10 cellular contexts compared by ENCODE assay signal in genomic region chr18:9106094-9106493, GRCh38. TPM values are rescaled to one million over a fixed set of nuclear protein-coding genes. Genes with fewer than 3 reads are reported as not detected.
DNase-seq lines count a peak whose midpoint lies in the region; ATAC-seq, FAIRE-seq and TF ChIP-seq lines count a peak whose summit lies in the region.
"Had no signal": no experiment of that assay in that cellular context is flagged by ENCODE, and none has a peak within 500 bp of the region (broad histone marks: within the 10 kb centered on the region; RNA-seq: fewer than 3 reads in every experiment).

No MANE protein-coding gene starts in this region.

- no peak overlapping the region for H3K4me3 ChIP-seq in A549

- H3K4me1 ChIP-seq in A549, result peaks cover 52% of the 10 kb centered on the region

- WGBS in A549 (ENCODE audit: missing lambda C conversion rate), result 100% methylated on average over 1 of the region's 1 CpG

- peaks cover 83% of the 10 kb centered on the region for H3K4me1 Mint-ChIP-seq in HFFc6 (ENCODE audit: low read depth)
- H3K4me1 Mint-ChIP-seq in brain, result peaks cover 88% of the 10 kb centered on the region
- H3K4me1 Mint-ChIP-seq in memory B cell, result peaks cover 50% of the 10 kb centered on the region

- no peak for TF ChIP-seq RAD21 in A549 (conservative IDR thresholded peaks at IDR 0.05 in 1 of 2, IDR thresholded peaks at IDR 0.05 in 1 of 2)

- H3K4me2 ChIP-seq in A549, result peak overlapping the region; percentile 75

- H3K27ac Mint-ChIP-seq in HFFc6 (peak overlapping the region; percentile 65), brain (peak overlapping the region; percentile 18 to 99 (median 55)), memory B cell (peak overlapping the region; percentile 93)

- in situ Hi-C loops in GM13976 (cut with MboI; ENCODE audit: low sequenced_read_pairs, unreplicated experiment), result no loop called here

- ATAC-seq in A549 (no peak), memory B cell (ENCODE audit: low read depth) (no peak), GM19023 (IDR thresholded peaks at IDR 0.05; ENCODE audit: unreplicated experiment) (no peak)

- CTCF ChIA-PET in A549 (lab: Yijun Ruan, JAX), result no interaction called here

- TF ChIP-seq EP300 in A549 (IDR thresholded peaks at IDR 0.05), result no peak

- H3K27ac ChIP-seq in A549, result no peak overlapping the region

- peaks cover 30% of the 10 kb centered on the region for H3K36me3 Mint-ChIP-seq in HFFc6 (ENCODE audit: low read depth)
- H3K36me3 Mint-ChIP-seq in brain, result peaks cover 17% of the 10 kb centered on the region
- H3K36me3 Mint-ChIP-seq in memory B cell, result peaks cover 8% of the 10 kb centered on the region

- H3K4me3 Mint-ChIP-seq in HFFc6 (peak overlapping the region; percentile 88), brain (peak overlapping the region; percentile 86 to 97 (median 86)), memory B cell (peak overlapping the region; percentile 72)

- TF ChIP-seq CTCF in A549 (IDR thresholded peaks at IDR 0.05) (no peak), HFFc6 (IDR thresholded peaks at IDR 0.05) (no peak), brain (conservative IDR thresholded peaks at IDR 0.05) (no peak), GM13976 (IDR thresholded peaks at IDR 0.05; ENCODE audit: borderline replicate concordance, control extremely low read depth, extremely low read depth, insufficient read depth, missing control alignments) (no peak)

- DNase-seq in A549 (ENCODE audit: low read depth in 1 of 2, low spot score in 1 of 2) (no peak), HFFc6 (no peak), memory B cell (ENCODE audit: low spot score in 2 of 2) (no peak), DMS79 treated with DMSO at 0.1 percent for 48 hours (lab: John Stamatoyannopoulos, UW) (no peak), GM13976 (ENCODE audit: low spot score) (no peak), DMS 273 (lab: John Stamatoyannopoulos, UW; ENCODE audit: unreplicated experiment) (no peak)
- DNase-seq: DMS53, small intestine had no signal

- H3K27me3 Mint-ChIP-seq in HFFc6 (ENCODE audit: insufficient read depth) (peaks cover 2% of the 10 kb centered on the region; the same call in 1 of the 2 replicates), brain (peaks cover 10% of the 10 kb centered on the region), memory B cell (no peaks in the 10 kb centered on the region)

- no peaks in the 10 kb centered on the region for H3K9me3 Mint-ChIP-seq in HFFc6
- H3K9me3 Mint-ChIP-seq in brain, result no peaks in the 10 kb centered on the region
- H3K9me3 Mint-ChIP-seq in memory B cell, result no peaks in the 10 kb centered on the region

- TF ChIP-seq POLR2A in A549 (IDR thresholded peaks at IDR 0.05; ENCODE audit: low read length), result no peak

- no peak for FAIRE-seq in A549 (lab: Jason Lieb, UNC)
- FAIRE-seq: small intestine had no signal

- POLR2A ChIA-PET in A549 (lab: Yijun Ruan, JAX), result no interaction called here

- H3K9me3 ChIP-seq in A549, result no peaks in the 10 kb centered on the region

TF ChIP-seq in A549, 52 proteins besides CTCF, POLR2A, EP300 and RAD21:
- TF ChIP-seq RFX5 (IDR thresholded peaks at IDR 0.05), result no peak
- no peak for TF ChIP-seq BHLHE40 (IDR thresholded peaks at IDR 0.05; ENCODE audit: low read depth, low read length)
- no peak for TF ChIP-seq MAZ (IDR thresholded peaks at IDR 0.05; ENCODE audit: borderline replicate concordance, low read depth, low read length)
- no peak for TF ChIP-seq CBX8 (IDR thresholded peaks at IDR 0.05)
- no peak for TF ChIP-seq HES2 (IDR thresholded peaks at IDR 0.05)
- no peak for TF ChIP-seq JUNB (IDR thresholded peaks at IDR 0.05)
- no peak for TF ChIP-seq ATOH8 (CRISPR knock-in tag; IDR thresholded peaks at IDR 0.05; ENCODE audit: low read depth)
- TF ChIP-seq PBX3 (IDR thresholded peaks at IDR 0.05), result no peak
- no peak for TF ChIP-seq ESRRA (IDR thresholded peaks at IDR 0.05; ENCODE audit: borderline replicate concordance, low read length)
- no peak for TF ChIP-seq FOXS1 (CRISPR knock-in tag; IDR thresholded peaks at IDR 0.05)
- no peak for TF ChIP-seq NFE2L2 (conservative IDR thresholded peaks at IDR 0.05; ENCODE audit: low read length)
- no peak for TF ChIP-seq GATA3 (IDR thresholded peaks at IDR 0.05; ENCODE audit: borderline replicate concordance)
- TF ChIP-seq SMC3 (IDR thresholded peaks at IDR 0.05), result no peak
- TF ChIP-seq, protein P1, sequence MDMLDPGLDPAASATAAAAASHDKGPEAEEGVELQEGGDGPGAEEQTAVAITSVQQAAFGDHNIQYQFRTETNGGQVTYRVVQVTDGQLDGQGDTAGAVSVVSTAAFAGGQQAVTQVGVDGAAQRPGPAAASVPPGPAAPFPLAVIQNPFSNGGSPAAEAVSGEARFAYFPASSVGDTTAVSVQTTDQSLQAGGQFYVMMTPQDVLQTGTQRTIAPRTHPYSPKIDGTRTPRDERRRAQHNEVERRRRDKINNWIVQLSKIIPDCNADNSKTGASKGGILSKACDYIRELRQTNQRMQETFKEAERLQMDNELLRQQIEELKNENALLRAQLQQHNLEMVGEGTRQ (IDR thresholded peaks at IDR 0.05), result no peak
- no peak for TF ChIP-seq RCOR1 (IDR thresholded peaks at IDR 0.05; ENCODE audit: low read depth, low read length)
- no peak for TF ChIP-seq ZC3H11A (IDR thresholded peaks at IDR 0.05)
- TF ChIP-seq EHF (CRISPR knock-in tag; IDR thresholded peaks at IDR 0.05), result no peak
- TF ChIP-seq, protein P2, sequence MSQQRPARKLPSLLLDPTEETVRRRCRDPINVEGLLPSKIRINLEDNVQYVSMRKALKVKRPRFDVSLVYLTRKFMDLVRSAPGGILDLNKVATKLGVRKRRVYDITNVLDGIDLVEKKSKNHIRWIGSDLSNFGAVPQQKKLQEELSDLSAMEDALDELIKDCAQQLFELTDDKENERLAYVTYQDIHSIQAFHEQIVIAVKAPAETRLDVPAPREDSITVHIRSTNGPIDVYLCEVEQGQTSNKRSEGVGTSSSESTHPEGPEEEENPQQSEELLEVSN (IDR thresholded peaks at IDR 0.05; ENCODE audit: borderline replicate concordance, low read depth), result no peak
- no peak for TF ChIP-seq MYC (IDR thresholded peaks at IDR 0.05; ENCODE audit: borderline replicate concordance, low read length)
- TF ChIP-seq, protein P3, sequence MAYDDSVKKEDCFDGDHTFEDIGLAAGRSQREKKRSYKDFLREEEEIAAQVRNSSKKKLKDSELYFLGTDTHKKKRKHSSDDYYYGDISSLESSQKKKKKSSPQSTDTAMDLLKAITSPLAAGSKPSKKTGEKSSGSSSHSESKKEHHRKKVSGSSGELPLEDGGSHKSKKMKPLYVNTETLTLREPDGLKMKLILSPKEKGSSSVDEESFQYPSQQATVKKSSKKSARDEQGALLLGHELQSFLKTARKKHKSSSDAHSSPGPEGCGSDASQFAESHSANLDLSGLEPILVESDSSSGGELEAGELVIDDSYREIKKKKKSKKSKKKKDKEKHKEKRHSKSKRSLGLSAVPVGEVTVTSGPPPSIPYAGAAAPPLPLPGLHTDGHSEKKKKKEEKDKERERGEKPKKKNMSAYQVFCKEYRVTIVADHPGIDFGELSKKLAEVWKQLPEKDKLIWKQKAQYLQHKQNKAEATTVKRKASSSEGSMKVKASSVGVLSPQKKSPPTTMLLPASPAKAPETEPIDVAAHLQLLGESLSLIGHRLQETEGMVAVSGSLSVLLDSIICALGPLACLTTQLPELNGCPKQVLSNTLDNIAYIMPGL (CRISPR knock-in tag; IDR thresholded peaks at IDR 0.05; ENCODE audit: borderline replicate concordance), result no peak

RNA-seq across cellular contexts. Expression of gene NDUFV2, which starts 3.6 kb away (rescaled TPM):
- polyA plus RNA-seq in A549 (2011; rRNA removed) (152 and 180 TPM in 2 replicates), A549 (2017; fragmentation: RNase III; extraction: RNeasy Plus Mini Kit Qiagen cat#74134 plus additional on column Dnase treatment) (105 to 115 TPM (median 108 TPM) in 3 replicates), brain (ENCODE audit: insufficient read depth, low read depth, low replicate concordance) (119 TPM)
- polyA plus RNA-seq in A549 (2012; cell fraction: cytosol; rRNA removed), result 72.8 and 73.2 TPM in 2 replicates
- 23.8 and 34.1 TPM in 2 replicates for polyA plus RNA-seq in A549 (2012; cell fraction: nucleus; rRNA removed)
- 19.1 and 26.4 TPM in 2 replicates for polyA minus RNA-seq in A549 (2011; rRNA and poly(A)+ RNA removed)
- total RNA-seq in HFFc6 (2021; fragmentation: NEBNext Ultra II Directional; extraction: Animal tissue kit (Norgen Biotek cat#: 25700)), result 100 to 1,000 TPM; 157 to 198 (median 184) TPM

RNA-seq across cellular contexts. Expression of gene ANKRD12, which starts 30.5 kb away (rescaled TPM):
- polyA plus RNA-seq in A549 (2011; rRNA removed) (7.3 and 8.0 TPM in 2 replicates), A549 (2017; fragmentation: RNase III; extraction: RNeasy Plus Mini Kit Qiagen cat#74134 plus additional on column Dnase treatment) (2.6 to 3.2 TPM (median 2.7 TPM) in 3 replicates), brain (ENCODE audit: insufficient read depth, low read depth, low replicate concordance) (1.3 TPM)
- 0.50 and 0.70 TPM in 2 replicates for polyA plus RNA-seq in A549 (2012; cell fraction: cytosol; rRNA removed)
- polyA plus RNA-seq in A549 (2012; cell fraction: nucleus; rRNA removed), result 0.84 and 1.2 TPM in 2 replicates
- polyA minus RNA-seq in A549 (2011; rRNA and poly(A)+ RNA removed), result 12.4 and 17.5 TPM in 2 replicates
- total RNA-seq in HFFc6 (2021; fragmentation: NEBNext Ultra II Directional; extraction: Animal tissue kit (Norgen Biotek cat#: 25700)), result 10 to 100 TPM; 26.5 to 31.3 (median 29.8) TPM
